Comparison of ENCODE assay signal across 25 cellular contexts in the genomic region with DNA sequence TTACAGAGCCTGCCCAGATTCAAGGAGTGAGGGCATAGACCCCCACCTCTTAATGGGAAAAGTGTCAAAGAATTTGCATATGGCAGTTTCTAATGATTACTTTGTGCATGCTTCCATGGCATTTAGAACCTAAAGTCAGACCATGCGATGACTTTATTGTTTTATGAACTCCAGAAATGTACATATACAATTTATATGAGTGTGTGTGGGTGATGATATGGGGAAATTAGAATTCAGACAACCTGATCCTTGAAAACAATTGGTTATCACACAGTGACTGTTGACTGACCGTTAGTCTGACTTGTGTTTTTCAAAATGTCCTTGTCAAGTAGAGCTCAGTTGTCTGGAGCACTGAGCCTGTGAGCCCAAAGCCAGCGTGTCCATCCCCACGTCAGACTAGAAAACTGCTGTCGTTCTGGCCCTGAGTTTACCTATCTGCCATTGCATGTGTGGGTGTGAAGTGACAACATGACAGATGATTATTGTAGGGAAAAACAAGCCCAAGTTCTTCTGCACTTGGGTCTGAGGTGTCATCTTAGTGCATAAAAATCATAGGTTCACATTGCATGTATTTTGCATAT.
"Had no signal": no experiment of that assay in that cellular context is flagged by ENCODE, and none has a peak within 500 bp of the region (broad histone marks: within the 10 kb centered on the region; RNA-seq: fewer than 3 reads in every experiment).

No MANE protein-coding gene starts in this region.

- H3K27ac ChIP-seq: ascending aorta, breast epithelium, coronary artery, dorsolateral prefrontal cortex had no signal

- ATAC-seq: activated CD8-positive, alpha-beta memory T cell treated with anti-CD3 and anti-CD28 coated beads, Interleukin-2, amount 10 ng/mL, durations not matched to agents 7 days and 5 days; activated CD8-positive, alpha-beta T cell treated with anti-CD3 and anti-CD28 coated beads for 36 hours; activated naive CD8-positive, alpha-beta T cell treated with anti-CD3 and anti-CD28 coated beads, Interleukin-2, amount 50 U/mL, for 24 hours; esophagus mucosa; WTC11 had no signal

- H3K27me3 ChIP-seq: ascending aorta, breast epithelium had no signal

- DNase-seq: activated CD4-positive, alpha-beta T cell treated with anti-CD3 and anti-CD28 coated beads for 1 hour; activated CD4-positive, alpha-beta T cell treated with anti-CD3 and anti-CD28 coated beads for 4 hours; activated CD4-positive, alpha-beta T cell treated with anti-CD3 and anti-CD28 coated beads, Interleukin-2, amount 10 ng/mL, durations not matched to agents 7 days and 5 days; activated CD4-positive, alpha-beta T cell treated with anti-CD3 and anti-CD28 coated beads, Interleukin-2, amount 50 U/mL, for 48 hours; activated CD8-positive, alpha-beta memory T cell treated with anti-CD3 and anti-CD28 coated beads, Interleukin-2, amount 10 ng/mL, durations not matched to agents 7 days and 5 days; activated CD8-positive, alpha-beta memory T cell treated with anti-CD3 and anti-CD28 coated beads, Interleukin-2, amount 50 U/mL, for 4 hours; activated CD8-positive, alpha-beta T cell treated with anti-CD3 and anti-CD28 coated beads for 36 hours; activated effector memory CD4-positive, alpha-beta T cell treated with anti-CD3 and anti-CD28 coated beads, Interleukin-2, amount 50 U/mL, for 16 hours; activated naive CD4-positive, alpha-beta T cell treated with anti-CD3 and anti-CD28 coated beads for 36 hours; activated naive CD8-positive, alpha-beta T cell treated with anti-CD3 and anti-CD28 coated beads for 36 hours; activated naive CD8-positive, alpha-beta T cell treated with anti-CD3 and anti-CD28 coated beads, Interleukin-2, amount 50 U/mL, for 24 hours; activated T-cell treated with anti-CD3 and anti-CD28 coated beads, Interleukin-2, amount 50 U/mL, for 1 hour; activated T-cell treated with anti-CD3 and anti-CD28 coated beads, Interleukin-2, amount 50 U/mL, for 48 hours; dorsolateral prefrontal cortex; effector memory CD4-positive, alpha-beta T cell; endodermal cell; foreskin fibroblast; head of caudate nucleus; T-helper 2 cell had no signal

- FAIRE-seq: frontal cortex had no signal

- H3K36me3 ChIP-seq: ascending aorta, breast epithelium had no signal

- H3K4me1 ChIP-seq: ascending aorta, breast epithelium had no signal

- H3K4me3 ChIP-seq: ascending aorta, breast epithelium, coronary artery, dorsolateral prefrontal cortex had no signal

- H3K9me3 ChIP-seq: ascending aorta, breast epithelium had no signal
